Comparison of ENCODE assay signal across 31 cellular contexts in genomic region chr9:7382365-7382764, GRCh38.
"Had no signal": no experiment of that assay in that cellular context is flagged by ENCODE, and none has a peak within 500 bp of the region (broad histone marks: within the 10 kb centered on the region; RNA-seq: fewer than 3 reads in every experiment).

No MANE protein-coding gene starts in this region.

- H3K27ac Mint-ChIP-seq: activated CD4-positive, alpha-beta memory T cell treated with anti-CD3 and anti-CD28 coated beads for 36 hours; activated CD4-positive, alpha-beta T cell treated with anti-CD3 and anti-CD28 coated beads for 36 hours; activated CD4-positive, alpha-beta T cell treated with anti-CD3 and anti-CD28 coated beads, Interleukin-2, amount 10 ng/mL, durations not matched to agents 24 days and 14 days; activated CD8-positive, alpha-beta memory T cell treated with anti-CD3 and anti-CD28 coated beads, Interleukin-2, amount 10 ng/mL, durations not matched to agents 7 days and 5 days; activated CD8-positive, alpha-beta T cell treated with anti-CD3 and anti-CD28 coated beads, Interleukin-2, amount 10 ng/mL, durations not matched to agents 7 days and 5 days; activated naive CD4-positive, alpha-beta T cell treated with anti-CD3 and anti-CD28 coated beads, Interleukin-2, amount 10 ng/mL, durations not matched to agents 7 days and 5 days; activated naive CD4-positive, alpha-beta T cell treated with anti-CD3 and anti-CD28 coated beads, Interleukin-2, amount 50 U/mL, for 72 hours; activated naive CD8-positive, alpha-beta T cell treated with anti-CD3 and anti-CD28 coated beads, Interleukin-2, amount 10 ng/mL, durations not matched to agents 7 days and 5 days; activated T-helper 1 cell treated with anti-CD3 and anti-CD28 coated beads, Interleukin-12 subunit alpha, Interleukin-12 subunit beta, Interleukin-2, Interleukin-4 antibody, amounts not matched to agents 30 ng/mL and 10 ng/mL and 1 ng/mL, durations not matched to agents 14 hours and 24 hours and 36 hours; dendritic cell treated with granulocyte-macrophage colony-stimulating factor and Interleukin-4, amounts not matched to agents 40 ng/mL and 50 ng/mL, for 4 days; effector memory CD8-positive, alpha-beta T cell had no signal

- H3K27me3 Mint-ChIP-seq: activated naive CD4-positive, alpha-beta T cell treated with anti-CD3 and anti-CD28 coated beads, Interleukin-2, amount 10 ng/mL, durations not matched to agents 7 days and 5 days; brain; dendritic cell treated with granulocyte-macrophage colony-stimulating factor and Interleukin-4, amounts not matched to agents 40 ng/mL and 50 ng/mL, for 4 days had no signal

- H3K4me1 Mint-ChIP-seq: activated CD4-positive, alpha-beta T cell treated with anti-CD3 and anti-CD28 coated beads for 36 hours; activated CD4-positive, alpha-beta T cell treated with anti-CD3 and anti-CD28 coated beads, Interleukin-2, amount 10 ng/mL, durations not matched to agents 24 days and 14 days; activated CD8-positive, alpha-beta memory T cell treated with anti-CD3 and anti-CD28 coated beads, Interleukin-2, amount 10 ng/mL, durations not matched to agents 7 days and 5 days; activated naive CD4-positive, alpha-beta T cell treated with anti-CD3 and anti-CD28 coated beads, Interleukin-2, amount 10 ng/mL, durations not matched to agents 7 days and 5 days; activated naive CD8-positive, alpha-beta T cell treated with anti-CD3 and anti-CD28 coated beads, Interleukin-2, amount 10 ng/mL, durations not matched to agents 7 days and 5 days had no signal

- H3K27ac ChIP-seq: ascending aorta, breast epithelium, cardiac muscle cell, coronary artery, dorsolateral prefrontal cortex, esophagus muscularis mucosa, foreskin keratinocyte, gastrocnemius medialis, heart right ventricle had no signal

- H3K9me3 ChIP-seq: ascending aorta, breast epithelium, esophagus muscularis mucosa, gastrocnemius medialis, heart right ventricle had no signal

- H3K9me3 Mint-ChIP-seq: activated CD4-positive, alpha-beta memory T cell treated with anti-CD3 and anti-CD28 coated beads for 36 hours; activated CD4-positive, alpha-beta T cell treated with anti-CD3 and anti-CD28 coated beads, Interleukin-2, amount 10 ng/mL, durations not matched to agents 24 days and 14 days; activated naive CD4-positive, alpha-beta T cell treated with anti-CD3 and anti-CD28 coated beads, Interleukin-2, amount 10 ng/mL, durations not matched to agents 7 days and 5 days; activated naive CD4-positive, alpha-beta T cell treated with anti-CD3 and anti-CD28 coated beads, Interleukin-2, amount 50 U/mL, for 72 hours; activated T-helper 1 cell treated with anti-CD3 and anti-CD28 coated beads, Interleukin-12 subunit alpha, Interleukin-12 subunit beta, Interleukin-2, Interleukin-4 antibody, amounts not matched to agents 30 ng/mL and 10 ng/mL and 1 ng/mL, durations not matched to agents 14 hours and 24 hours and 36 hours; brain; dendritic cell treated with granulocyte-macrophage colony-stimulating factor and Interleukin-4, amounts not matched to agents 40 ng/mL and 50 ng/mL, for 4 days; effector memory CD8-positive, alpha-beta T cell had no signal

- H3K36me3 ChIP-seq: ascending aorta, breast epithelium, cardiac muscle cell, esophagus muscularis mucosa, gastrocnemius medialis, heart right ventricle had no signal

- H3K4me3 Mint-ChIP-seq: activated CD4-positive, alpha-beta memory T cell treated with anti-CD3 and anti-CD28 coated beads for 36 hours; activated CD4-positive, alpha-beta T cell treated with anti-CD3 and anti-CD28 coated beads for 36 hours; activated CD4-positive, alpha-beta T cell treated with anti-CD3 and anti-CD28 coated beads, Interleukin-2, amount 10 ng/mL, durations not matched to agents 24 days and 14 days; activated CD8-positive, alpha-beta memory T cell treated with anti-CD3 and anti-CD28 coated beads, Interleukin-2, amount 10 ng/mL, durations not matched to agents 7 days and 5 days; activated CD8-positive, alpha-beta T cell treated with anti-CD3 and anti-CD28 coated beads, Interleukin-2, amount 10 ng/mL, durations not matched to agents 7 days and 5 days; activated naive CD4-positive, alpha-beta T cell treated with anti-CD3 and anti-CD28 coated beads, Interleukin-2, amount 10 ng/mL, durations not matched to agents 7 days and 5 days; activated naive CD8-positive, alpha-beta T cell treated with anti-CD3 and anti-CD28 coated beads, Interleukin-2, amount 10 ng/mL, durations not matched to agents 7 days and 5 days; activated T-helper 1 cell treated with anti-CD3 and anti-CD28 coated beads, Interleukin-12 subunit alpha, Interleukin-12 subunit beta, Interleukin-2, Interleukin-4 antibody, amounts not matched to agents 30 ng/mL and 10 ng/mL and 1 ng/mL, durations not matched to agents 14 hours and 24 hours and 36 hours; brain; dendritic cell treated with granulocyte-macrophage colony-stimulating factor and Interleukin-4, amounts not matched to agents 40 ng/mL and 50 ng/mL, for 4 days; effector memory CD8-positive, alpha-beta T cell had no signal

- H3K4me3 ChIP-seq: ascending aorta, breast epithelium, cardiac muscle cell, coronary artery, dorsolateral prefrontal cortex, esophagus muscularis mucosa, gastrocnemius medialis, heart right ventricle had no signal

- DNase-seq: activated CD4-positive, alpha-beta memory T cell treated with anti-CD3 and anti-CD28 coated beads for 36 hours; activated CD4-positive, alpha-beta T cell treated with anti-CD3 and anti-CD28 coated beads for 36 hours; activated CD4-positive, alpha-beta T cell treated with anti-CD3 and anti-CD28 coated beads, Interleukin-2, amount 10 ng/mL, durations not matched to agents 24 days and 14 days; activated CD4-positive, CD25-positive, alpha-beta regulatory T cell; activated CD4-positive, CD25-positive, alpha-beta regulatory T cell treated with anti-CD3 and anti-CD28 coated beads, Interleukin-2, amount 50 U/mL, for 72 hours; activated CD8-positive, alpha-beta memory T cell treated with anti-CD3 and anti-CD28 coated beads, Interleukin-2, amount 10 ng/mL, durations not matched to agents 7 days and 5 days; activated CD8-positive, alpha-beta memory T cell treated with anti-CD3 and anti-CD28 coated beads, Interleukin-2, amount 50 U/mL, for 4 hours; activated CD8-positive, alpha-beta T cell treated with anti-CD3 and anti-CD28 coated beads, Interleukin-2, amount 10 ng/mL, durations not matched to agents 7 days and 5 days; activated gamma-delta T cell; activated naive CD4-positive, alpha-beta T cell; activated naive CD4-positive, alpha-beta T cell treated with anti-CD3 and anti-CD28 coated beads, Interleukin-2, amount 10 ng/mL, durations not matched to agents 7 days and 5 days; activated naive CD8-positive, alpha-beta T cell treated with anti-CD3 and anti-CD28 coated beads, Interleukin-2, amount 10 ng/mL, durations not matched to agents 7 days and 5 days; activated T-cell treated with anti-CD3 and anti-CD28 coated beads, Interleukin-2, amount 50 U/mL, for 1 hour; activated T-cell treated with anti-CD3 and anti-CD28 coated beads, Interleukin-2, amount 50 U/mL, for 48 hours; central memory CD4-positive, alpha-beta T cell; dorsolateral prefrontal cortex; effector memory CD8-positive, alpha-beta T cell; erythroblast; foreskin keratinocyte; gastrocnemius medialis; heart right ventricle; T-helper 2 cell had no signal

- H3K36me3 Mint-ChIP-seq: activated CD4-positive, alpha-beta memory T cell treated with anti-CD3 and anti-CD28 coated beads for 36 hours; activated CD8-positive, alpha-beta memory T cell treated with anti-CD3 and anti-CD28 coated beads, Interleukin-2, amount 10 ng/mL, durations not matched to agents 7 days and 5 days; activated naive CD4-positive, alpha-beta T cell treated with anti-CD3 and anti-CD28 coated beads, Interleukin-2, amount 10 ng/mL, durations not matched to agents 7 days and 5 days; activated naive CD4-positive, alpha-beta T cell treated with anti-CD3 and anti-CD28 coated beads, Interleukin-2, amount 50 U/mL, for 72 hours; activated naive CD8-positive, alpha-beta T cell treated with anti-CD3 and anti-CD28 coated beads, Interleukin-2, amount 10 ng/mL, durations not matched to agents 7 days and 5 days; brain had no signal

- H3K27me3 ChIP-seq: ascending aorta, breast epithelium, cardiac muscle cell, dorsolateral prefrontal cortex, esophagus muscularis mucosa, foreskin keratinocyte, gastrocnemius medialis, heart right ventricle had no signal
